ENCODE assay signal across 8 cellular contexts in the genomic region with DNA sequence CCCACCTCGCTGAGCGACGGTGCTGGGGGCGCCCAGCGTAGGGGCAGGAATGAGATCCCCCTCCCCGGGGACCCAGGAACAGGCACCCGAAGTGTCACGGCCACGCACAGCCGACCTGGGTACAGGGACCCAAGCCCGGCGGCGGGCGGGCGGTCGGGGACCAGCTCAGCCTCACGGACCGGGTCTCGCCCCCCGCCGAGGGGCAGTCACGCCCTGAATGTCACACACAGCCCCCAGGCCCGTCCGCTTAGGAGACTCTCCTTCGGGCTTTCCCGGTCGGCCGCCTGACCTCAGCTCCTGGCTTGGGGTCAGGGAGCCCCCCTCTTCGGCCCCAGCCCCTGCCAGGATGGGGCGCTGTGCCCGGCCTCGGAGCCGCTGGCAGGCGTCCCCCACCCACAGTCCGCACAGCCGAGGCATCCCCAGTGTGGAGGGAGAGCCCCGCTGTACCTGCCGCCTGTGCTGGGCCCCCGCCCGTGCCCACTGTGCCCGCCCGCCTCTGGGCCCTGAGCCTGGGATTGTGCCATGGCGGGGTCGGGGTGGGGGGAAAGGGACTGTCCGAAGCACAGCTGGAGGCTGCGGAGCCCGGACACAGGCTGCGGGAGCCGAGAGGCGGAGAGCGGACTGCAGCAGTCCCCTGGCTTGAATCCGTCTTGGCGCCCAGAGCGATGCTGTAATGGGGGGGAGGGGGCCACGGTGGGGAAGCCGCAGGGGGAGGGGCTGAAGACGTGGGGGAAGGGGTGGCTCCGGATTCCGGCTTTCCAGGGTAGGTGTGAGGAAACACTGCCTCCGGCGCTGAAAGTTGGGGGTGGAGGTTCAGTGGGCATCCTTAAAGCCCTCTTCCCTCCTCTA. TPM values are rescaled to one million over a fixed set of nuclear protein-coding genes. Genes with fewer than 3 reads are reported as not detected.
DNase-seq lines count a peak whose midpoint lies in the region; ATAC-seq and TF ChIP-seq lines count a peak whose summit lies in the region.

No MANE protein-coding gene starts in this region.

- POLR2A ChIA-PET in CD4-positive, alpha-beta memory T cell (lab: Charles Lee; ENCODE audit: partially characterized antibody), result no interaction called here

- H3K27ac Mint-ChIP-seq in CD4-positive, alpha-beta memory T cell, result no peak overlapping the region
- H3K27ac Mint-ChIP-seq in osteocyte (ENCODE audit: unreplicated experiment), result no peak overlapping the region

- peaks cover 33% of the 10 kb centered on the region for H3K27me3 ChIP-seq in CD4-positive, alpha-beta memory T cell (ENCODE audit: insufficient read depth, low read length)
- H3K27me3 ChIP-seq in effector memory CD4-positive, alpha-beta T cell (replicated peaks; ENCODE audit: control insufficient read depth, insufficient read depth, low read length, poor library complexity, severe bottlenecking), result peaks cover 21% of the 10 kb centered on the region

- H3K4me1 ChIP-seq in CD4-positive, alpha-beta memory T cell (ENCODE audit: insufficient read depth, low read length), result peaks cover 9% of the 10 kb centered on the region
- H3K4me1 ChIP-seq in effector memory CD4-positive, alpha-beta T cell (ENCODE audit: control insufficient read depth, insufficient read depth, low read length, poor library complexity, severe bottlenecking), result peaks cover 7% of the 10 kb centered on the region

- no peak for ATAC-seq in GM18873 (IDR thresholded peaks at IDR 0.05; ENCODE audit: low FRiP score, unreplicated experiment)

- CTCF ChIA-PET in CD4-positive, alpha-beta memory T cell (lab: Charles Lee; ENCODE audit: partially characterized antibody), result no interaction called here

- intact Hi-C loops in CD4-positive, alpha-beta memory T cell (cut with micrococcal nuclease), result no loop called here

- peak overlapping the region in 1 of 2 donors; percentile 25 for H3K4me3 ChIP-seq in CD4-positive, alpha-beta memory T cell (ENCODE audit: low read length in 2 of 2)
- peak overlapping the region; percentile 47 for H3K4me3 ChIP-seq in effector memory CD4-positive, alpha-beta T cell (ENCODE audit: insufficient read depth, low read depth, low read length, poor library complexity, severe bottlenecking)

- H3K27ac ChIP-seq in CD4-positive, alpha-beta memory T cell (ENCODE audit: low read depth, low read length), result no peak overlapping the region
- no peak overlapping the region for H3K27ac ChIP-seq in effector memory CD4-positive, alpha-beta T cell (ENCODE audit: insufficient read depth, low read length, poor library complexity, severe bottlenecking)

- peak in 2 of 5 donors; percentile 0 to 35 for DNase-seq in CD4-positive, alpha-beta memory T cell
- peak; percentile 38 for DNase-seq in NCI-H2227 treated with DMSO at 0.1 percent for 48 hours (lab: John Stamatoyannopoulos, UW)
- DNase-seq in effector memory CD4-positive, alpha-beta T cell, result no peak
- no peak for DNase-seq in osteocyte (ENCODE audit: extremely low spot score, unreplicated experiment)
- DNase-seq in foreskin melanocyte, result no peak
- DNase-seq in hepatic stellate cell (ENCODE audit: low spot score), result no peak
- DNase-seq in SW480 (ENCODE audit: low spot score), result no peak

- no peaks in the 10 kb centered on the region for H3K36me3 Mint-ChIP-seq in CD4-positive, alpha-beta memory T cell
- no peaks in the 10 kb centered on the region for H3K36me3 Mint-ChIP-seq in osteocyte (ENCODE audit: unreplicated experiment)

- H3K4me1 Mint-ChIP-seq in CD4-positive, alpha-beta memory T cell, result peaks cover 6 to 11% (median 9%) of the 10 kb centered on the region in 4 donors
- H3K4me1 Mint-ChIP-seq in osteocyte (ENCODE audit: unreplicated experiment), result peaks cover 4% of the 10 kb centered on the region

- peaks cover 0 to 3% (median 0%) of the 10 kb centered on the region in 8 donors for H3K9me3 Mint-ChIP-seq in CD4-positive, alpha-beta memory T cell
- H3K9me3 Mint-ChIP-seq in osteocyte (ENCODE audit: unreplicated experiment), result no peaks in the 10 kb centered on the region

- peak overlapping the region in 7 of 8 donors; percentile 35 to 69 (median 63) for H3K4me3 Mint-ChIP-seq in CD4-positive, alpha-beta memory T cell
- peak overlapping the region; percentile 47 for H3K4me3 Mint-ChIP-seq in osteocyte (ENCODE audit: unreplicated experiment)

- no peak for TF ChIP-seq CTCF in osteocyte (IDR thresholded peaks at IDR 0.05)

- no peaks in the 10 kb centered on the region for H3K9me3 ChIP-seq in CD4-positive, alpha-beta memory T cell (ENCODE audit: control insufficient read depth in 1 of 2, low read length in 2 of 2)
- H3K9me3 ChIP-seq in effector memory CD4-positive, alpha-beta T cell (ENCODE audit: control insufficient read depth, low read length), result no peaks in the 10 kb centered on the region

- H3K36me3 ChIP-seq in CD4-positive, alpha-beta memory T cell (ENCODE audit: insufficient read depth, low read length), result no peaks in the 10 kb centered on the region
- H3K36me3 ChIP-seq in effector memory CD4-positive, alpha-beta T cell (ENCODE audit: control insufficient read depth, insufficient read depth, low read length), result no peaks in the 10 kb centered on the region

- peaks cover 24 to 33% of the 10 kb centered on the region in 2 donors for H3K27me3 Mint-ChIP-seq in CD4-positive, alpha-beta memory T cell
- H3K27me3 Mint-ChIP-seq in osteocyte (ENCODE audit: unreplicated experiment), result peaks cover 47% of the 10 kb centered on the region

RNA-seq across cellular contexts. Expression of gene DLGAP3, which starts 0.6 kb away (rescaled TPM):
- 1 to 10 TPM; 1.5 TPM for total RNA-seq in CD4-positive, alpha-beta memory T cell
- polyA plus RNA-seq in CD4-positive, alpha-beta memory T cell, result under 1 TPM; 0.08 to 0.18 TPM
- total RNA-seq in osteocyte, result 0.21 TPM in 1 of 2 replicates, not detected in the other

RNA-seq across cellular contexts. Expression of gene TMEM35B, which starts 55.1 kb away (rescaled TPM):
- total RNA-seq in CD4-positive, alpha-beta memory T cell, result 10 to 100 TPM; 51.7 to 54.2 TPM
- 100 to 1,000 TPM; 225 to 291 TPM for polyA plus RNA-seq in CD4-positive, alpha-beta memory T cell
- total RNA-seq in osteocyte, result 20.5 and 22.8 TPM in 2 replicates
